In the genomic region with DNA sequence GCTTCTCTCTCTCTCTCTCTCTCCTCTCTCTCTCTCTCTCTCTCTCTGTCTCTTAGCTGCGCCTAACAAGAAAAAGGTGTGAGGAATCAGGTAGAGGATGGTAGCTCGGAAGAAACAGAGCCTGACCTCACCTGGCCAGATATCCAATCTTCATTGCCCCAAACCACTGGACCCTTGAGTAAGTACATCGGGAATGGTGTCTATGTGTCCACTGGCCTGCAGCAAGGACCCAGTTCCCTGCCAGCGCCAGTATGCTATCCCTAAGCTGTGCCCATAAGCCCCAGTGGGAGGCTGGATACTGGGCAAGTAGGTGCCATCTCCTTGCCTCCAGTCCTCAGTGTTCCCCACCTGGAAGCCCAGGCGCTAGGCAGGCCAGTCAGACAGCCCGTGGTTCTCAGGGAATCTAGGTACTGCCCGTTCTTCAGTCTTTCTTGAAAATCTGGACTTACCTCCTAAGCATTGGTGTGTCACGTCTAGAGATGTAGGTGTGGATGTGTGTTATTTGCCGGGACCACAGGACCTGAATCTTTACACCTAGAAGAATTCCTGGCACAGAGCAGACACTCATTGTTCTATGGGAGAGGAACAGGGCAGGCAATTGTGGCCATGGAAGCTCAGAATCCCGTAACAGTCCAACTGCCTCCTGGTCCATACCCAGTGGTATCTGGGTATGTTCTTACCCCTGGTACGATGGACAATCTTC, we compare ENCODE assay signal across 1 cellular context.
TF ChIP-seq lines count a peak whose summit lies in the region.

No MANE protein-coding gene starts in this region.

TF ChIP-seq in endothelial cell of umbilical vein, 7 proteins besides CTCF, POLR2A, EP300 and RAD21 (continued from another document):
- TF ChIP-seq POLR2AphosphoS5 (IDR thresholded peaks at IDR 0.05; ENCODE audit: insufficient read depth, low read depth, low read length) = no peak
